ENCODE assay signal across 12 cellular contexts in genomic region chr9:93582115-93582514, GRCh38. TPM values are rescaled to one million over a fixed set of nuclear protein-coding genes. Genes with fewer than 3 reads are reported as not detected.
DNase-seq lines count a peak whose midpoint lies in the region; ATAC-seq, FAIRE-seq and TF ChIP-seq lines count a peak whose summit lies in the region.
"Had no signal": no experiment of that assay in that cellular context is flagged by ENCODE, and none has a peak within 500 bp of the region (broad histone marks: within the 10 kb centered on the region; RNA-seq: fewer than 3 reads in every experiment).

No MANE protein-coding gene starts in this region.

- peaks cover 59% of the 10 kb centered on the region for H3K79me2 ChIP-seq in K562 (ENCODE audit: control insufficient read depth, insufficient read depth, low read length)

- TF ChIP-seq POLR2A in K562 (conservative IDR thresholded peaks at IDR 0.05) = no peak

- CTCF ChIA-PET in A673 (lab: Charles Lee) (interaction anchor here (1.7 kb wide), 1 partner anchor 16 kb away, joined by 4 read pairs; no protein-coding TSS in a partner anchor), K562 (lab: Yijun Ruan, JAX; ENCODE audit: low intra/inter-chr PET ratio) (no interaction called here)

- ATAC-seq in K562 (peak; percentile 57), lung (ENCODE audit: insufficient read depth, low FRiP score) (peak; percentile 69), HG03025 (IDR thresholded peaks at IDR 0.05; ENCODE audit: low FRiP score, unreplicated experiment) (no peak), HG03354 (IDR thresholded peaks at IDR 0.05; ENCODE audit: poor library complexity, severe bottlenecking, unreplicated experiment) (no peak), psoas muscle (no peak)
- no peak for ATAC-seq in activated T-cell treated with anti-CD3 and anti-CD28 coated beads, Interleukin-2, amount 50 U/mL, for 72 hours (replicated peaks in 1 of 2)

- in situ Hi-C loops in K562 (cut with MboI) = no loop called here

- H3K27ac ChIP-seq in A673 (ENCODE audit: low read depth, low read length, poor library complexity, severe bottlenecking) (no peak overlapping the region), K562 (ENCODE audit: extremely low read depth, low read depth, low read length) (no peak overlapping the region), lung (ENCODE audit: low read depth in 1 of 2, low read length in 1 of 2) (peak overlapping the region in 1 of 2 donors; percentile 83), psoas muscle (no peak overlapping the region)
- H3K27ac ChIP-seq: tibial artery had no signal

- peak overlapping the region in 1 of 2 experiments; percentile 59; a peak in 1 of 4 replicates for H3K9ac ChIP-seq in K562 (ENCODE audit: insufficient read depth in 1 of 2, low read depth in 2 of 2, low read length in 2 of 2)

- no peaks in the 10 kb centered on the region for H3K27me3 Mint-ChIP-seq in activated T-cell treated with anti-CD3 and anti-CD28 coated beads, Interleukin-2, amount 50 U/mL, for 72 hours (ENCODE audit: low read depth)

- BruUV-seq in A673 (replicated peaks; lab: Mats Ljungman, UMichigan) = no TSS peak
- no TSS peak for BruUV-seq in K562 (replicated peaks; lab: Mats Ljungman, UMichigan)

- peaks cover 36% of the 10 kb centered on the region for H3K4me1 Mint-ChIP-seq in activated T-cell treated with anti-CD3 and anti-CD28 coated beads, Interleukin-2, amount 50 U/mL, for 72 hours (ENCODE audit: low read depth)

- no peak overlapping the region for H2AFZ ChIP-seq in K562 (ENCODE audit: low read depth, low read length)

- H3K9me3 Mint-ChIP-seq in activated T-cell treated with anti-CD3 and anti-CD28 coated beads, Interleukin-2, amount 50 U/mL, for 72 hours = peaks cover 2 to 3% of the 10 kb centered on the region in 2 donors

- no peaks in the 10 kb centered on the region for H3K27me3 ChIP-seq in A673 (replicated peaks; ENCODE audit: insufficient read depth, low read depth, low read length, poor library complexity)
- H3K27me3 ChIP-seq in K562 (ENCODE audit: control insufficient read depth in 2 of 2, insufficient read depth in 2 of 2, low read length in 2 of 2) = no peaks in the 10 kb centered on the region
- no peaks in the 10 kb centered on the region for H3K27me3 ChIP-seq in lung (ENCODE audit: control insufficient read depth, insufficient read depth)
- no peaks in the 10 kb centered on the region for H3K27me3 ChIP-seq in psoas muscle (ENCODE audit: insufficient read depth in 3 of 3, low read length in 2 of 3)
- H3K27me3 ChIP-seq: tibial artery had no signal

- H3K36me3 ChIP-seq in A673 (ENCODE audit: insufficient read depth, low read length, poor library complexity, severe bottlenecking) (no peaks in the 10 kb centered on the region), K562 (ENCODE audit: control insufficient read depth, insufficient read depth, low read length) (no peaks in the 10 kb centered on the region), lung (ENCODE audit: control insufficient read depth in 2 of 2, insufficient read depth in 2 of 2, low read length in 2 of 2) (no peaks in the 10 kb centered on the region), psoas muscle (ENCODE audit: insufficient read depth in 1 of 2, low read depth in 1 of 2) (no peaks in the 10 kb centered on the region)
- H3K36me3 ChIP-seq: tibial artery had no signal

- H3K4me3 ChIP-seq in A673 (ENCODE audit: low read depth, low read length, poor library complexity, severe bottlenecking) = no peak overlapping the region
- H3K4me3 ChIP-seq in K562 = no peak overlapping the region
- H3K4me3 ChIP-seq in lung = no peak overlapping the region
- H3K4me3 ChIP-seq in psoas muscle = no peak overlapping the region
- H3K4me3 ChIP-seq: tibial artery had no signal

- peaks cover 4 to 14% of the 10 kb centered on the region in 2 donors for H3K36me3 Mint-ChIP-seq in activated T-cell treated with anti-CD3 and anti-CD28 coated beads, Interleukin-2, amount 50 U/mL, for 72 hours (ENCODE audit: insufficient read depth in 2 of 2)

- no peak for TF ChIP-seq RAD21 in K562 (CRISPR knock-in tag; conservative IDR thresholded peaks at IDR 0.05 in 1 of 2, IDR thresholded peaks at IDR 0.05 in 1 of 2)

- peaks cover 9% of the 10 kb centered on the region for H4K20me1 ChIP-seq in K562 (replicated peaks; ENCODE audit: control insufficient read depth, insufficient read depth, low read length)

- no peak overlapping the region for H3K4me3 Mint-ChIP-seq in activated T-cell treated with anti-CD3 and anti-CD28 coated beads, Interleukin-2, amount 50 U/mL, for 72 hours

- H3K27ac Mint-ChIP-seq in activated T-cell treated with anti-CD3 and anti-CD28 coated beads, Interleukin-2, amount 50 U/mL, for 72 hours = no peak overlapping the region

- peak overlapping the region; percentile 12; the same call in 1 of the 2 replicates for H3K4me2 ChIP-seq in K562 (ENCODE audit: insufficient read depth, low read length)

- H3K9me1 ChIP-seq in K562 (ENCODE audit: control insufficient read depth, insufficient read depth, low read length) = no peaks in the 10 kb centered on the region

- peak; percentile 61 for DNase-seq in A673 (ENCODE audit: low spot score)
- DNase-seq in NCI-H1105 treated with DMSO at 0.1 percent for 48 hours (lab: John Stamatoyannopoulos, UW) = peak; percentile 70
- DNase-seq in K562 (ENCODE audit: extremely low read depth in 1 of 4, low spot score in 3 of 4) = no peak
- DNase-seq in lung (ENCODE audit: low spot score) = peak; percentile 79
- no peak for DNase-seq in psoas muscle
- no peak for DNase-seq in activated T-cell treated with anti-CD3 and anti-CD28 coated beads, Interleukin-2, amount 50 U/mL, for 72 hours
- DNase-seq: activated naive CD4-positive, alpha-beta T cell; NCI-H1048; occipital lobe had no signal

- intact Hi-C loops in A673 (cut with micrococcal nuclease; ENCODE audit: unreplicated experiment) = no loop called here
- intact Hi-C loops in K562 (cut with micrococcal nuclease) = no loop called here
- intact Hi-C loops in psoas muscle (cut with DNase I) = no loop called here

- WGBS in K562 (ENCODE audit: insufficient coverage, low coverage, missing lambda C conversion rate) = 10% methylated on average over 5 of the region's 5 CpGs
- 41 to 50% methylated on average over 5 of the region's 5 CpGs for WGBS in lung, 2 donors
- WGBS in psoas muscle, 3 donors = 40 to 47% (median 41%) methylated on average over 5 of the region's 5 CpGs

- TF ChIP-seq CTCF in A673 (conservative IDR thresholded peaks at IDR 0.05; ENCODE audit: low read depth, low read length) (no peak), K562 (IDR thresholded peaks at IDR 0.05 in 2 of 3, conservative IDR thresholded peaks at IDR 0.05 in 1 of 3; ENCODE audit: insufficient read depth in 2 of 3, low read depth in 1 of 3, low read length in 3 of 3) (no peak), lung (IDR thresholded peaks at IDR 0.05; ENCODE audit: control extremely low read depth, extremely low read depth) (no peak), psoas muscle (IDR thresholded peaks at IDR 0.05) (no peak)

- H3K9me3 ChIP-seq in A673 (ENCODE audit: low read depth, low read length, poor library complexity, severe bottlenecking) (peaks cover 4% of the 10 kb centered on the region), K562 (replicated peaks; ENCODE audit: control insufficient read depth, insufficient read depth, low read depth, low read length) (no peaks in the 10 kb centered on the region), lung (ENCODE audit: control insufficient read depth in 2 of 2, insufficient read depth in 1 of 2, low read length in 1 of 2) (no peaks in the 10 kb centered on the region), psoas muscle (no peaks in the 10 kb centered on the region)
- H3K9me3 ChIP-seq: tibial artery had no signal

- POLR2A ChIA-PET in A673 (lab: Charles Lee; ENCODE audit: low non-redundant PET) = no interaction called here
- POLR2A ChIA-PET in K562 (lab: Yijun Ruan, JAX) = interaction anchor here (0.5 to 2.4 kb wide), 6 partner anchors 8 to 780 kb away, joined by 3 to 9 read pairs (median 4); no protein-coding TSS in a partner anchor

- FAIRE-seq in K562 (lab: Jason Lieb, UNC) = peak; percentile 23

- TF ChIP-seq EP300 in K562 (IDR thresholded peaks at IDR 0.05; ENCODE audit: low read length) = no peak

- H3K4me1 ChIP-seq in A673 (ENCODE audit: insufficient read depth, low read length, poor library complexity, severe bottlenecking) (peaks cover 23% of the 10 kb centered on the region), K562 (replicated peaks in 1 of 2; ENCODE audit: control insufficient read depth in 2 of 2, insufficient read depth in 2 of 2, low read length in 2 of 2) (peaks cover 14 to 33% of the 10 kb centered on the region in 2 experiments), lung (ENCODE audit: control insufficient read depth in 2 of 2, insufficient read depth in 2 of 2, low read length in 2 of 2) (peaks cover 14 to 47% of the 10 kb centered on the region in 2 donors), psoas muscle (peaks cover 64% of the 10 kb centered on the region)

TF ChIP-seq in K562, 482 proteins besides CTCF, POLR2A, EP300 and RAD21 (continues in another document):
- TF ChIP-seq CBFA2T2 (conservative IDR thresholded peaks at IDR 0.05) (0 out of 2 replicates have a peak, but pooled peaks have one; percentile 39), ZNF717 (CRISPR knock-in tag; IDR thresholded peaks at IDR 0.05) (no peak), ZNF778 (CRISPR knock-in tag; IDR thresholded peaks at IDR 0.05) (no peak)

RNA-seq across cellular contexts. Expression of gene PHF2, which starts 5.7 kb away (rescaled TPM):
- total RNA-seq in A673 (2021) (32.7 and 34.5 TPM in 2 replicates), K562 (2014; rRNA removed) (8.1 and 10.0 TPM in 2 replicates), K562 (2014; rRNA removed; fragmentation: Illumina TruSeq; extraction: Trizol) (4.9 and 5.0 TPM in 2 replicates), K562 (2015; rRNA removed; fragmentation: Illumina TruSeq; extraction: Trizol) (7.7 and 8.1 TPM in 2 replicates), K562 (2021) (13.2 and 14.4 TPM in 2 replicates), lung (10 to 100 TPM; 33.3 to 33.6 TPM), psoas muscle (10 to 100 TPM; 19.1 to 26.6 (median 20.1) TPM)
- total RNA-seq in K562 (2011; cell fraction: chromatin; rRNA removed; ENCODE audit: low replicate concordance) = 9.8 and 15.0 TPM in 2 replicates
- total RNA-seq in K562 (2011; cell fraction: nucleolus; rRNA removed) = 8.3 and 9.2 TPM in 2 replicates
- 7.5 and 7.8 TPM in 2 replicates for total RNA-seq in K562 (2011; cell fraction: nucleoplasm; rRNA removed)
- polyA plus RNA-seq in K562 (2011; rRNA removed) (5.0 and 5.8 TPM in 2 replicates), K562 (2014; fragmentation: Illumina TruSeq; extraction: Trizol) (9.7 and 9.8 TPM in 2 replicates), K562 (2014; fragmentation: Nextera tagmentation; extraction: Ambion mirVana) (under 1 TPM; 0.37 to 0.60 TPM), K562 (2014; rRNA removed) (9.9 and 10.2 TPM in 2 replicates), lung (10 to 100 TPM; 20.1 to 27.1 TPM), psoas muscle (10 to 100 TPM in 2 of 3 donors, 1 to 10 TPM in 1; 9.3 to 17.7 (median 13.8) TPM)
- 3.4 and 3.9 TPM in 2 replicates for polyA plus RNA-seq in K562 (2011; cell fraction: cytosol; rRNA removed)
- polyA plus RNA-seq in K562 (2011; cell fraction: nucleus; rRNA removed) = 13.3 and 13.8 TPM in 2 replicates
- polyA plus RNA-seq in K562 (2012) = 10.2 and 11.8 TPM in 2 replicates
- polyA minus RNA-seq in K562 (2011; rRNA and poly(A)+ RNA removed) = 3.5 and 3.7 TPM in 2 replicates
- 3.8 and 5.7 TPM in 2 replicates for polyA minus RNA-seq in K562 (2011; cell fraction: cytosol; rRNA and poly(A)+ RNA removed)
- polyA minus RNA-seq in K562 (2011; cell fraction: nucleus; rRNA and poly(A)+ RNA removed) = 4.6 and 6.3 TPM in 2 replicates
- total RNA-seq in activated T-cell treated with anti-CD3 and anti-CD28 coated beads, Interleukin-2, amount 50 U/mL, for 72 hours = 10 to 100 TPM; 23.3 to 27.6 TPM

Comparison
In these comparisons a context has a peak if more than half of its experiments do, and no peak if none do; other contexts are left out.
1. DNase-seq: peak in A673 (single experiment), NCI-H1105 treated with DMSO at 0.1 percent for 48 hours (single experiment) and lung (single experiment); none in K562 (0 of 4), psoas muscle (0 of 2) and activated T-cell treated with anti-CD3 and anti-CD28 coated beads, Interleukin-2, amount 50 U/mL, for 72 hours (0 of 2).
2. ATAC-seq: peak in K562 (single experiment) and lung (single experiment); none in HG03025 (single experiment), HG03354 (single experiment), psoas muscle (0 of 4) and activated T-cell treated with anti-CD3 and anti-CD28 coated beads, Interleukin-2, amount 50 U/mL, for 72 hours (0 of 2).